Comparison of ENCODE assay signal across 16 cellular contexts in the genomic region with DNA sequence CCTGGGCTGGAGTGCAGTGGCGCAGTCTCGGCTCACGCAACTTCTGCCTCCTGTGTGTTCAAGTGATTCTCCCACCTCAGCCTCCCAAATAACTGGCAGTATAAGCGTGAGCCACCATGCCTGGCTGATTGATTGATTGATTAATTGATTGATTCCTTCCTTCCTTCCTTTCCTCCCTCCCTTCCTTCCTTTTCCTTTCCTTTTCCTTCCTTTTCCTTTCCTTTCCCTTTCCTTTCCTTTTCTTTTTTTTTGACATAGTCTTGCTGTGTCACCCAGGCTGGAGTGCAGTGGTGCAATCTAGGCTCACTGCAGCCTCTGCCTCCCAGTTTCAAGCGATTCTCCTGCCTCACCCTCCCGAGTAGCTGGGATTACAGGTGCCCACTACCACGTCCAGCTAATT. TPM values are rescaled to one million over a fixed set of nuclear protein-coding genes. Genes with fewer than 3 reads are reported as not detected.
DNase-seq lines count a peak whose midpoint lies in the region; ATAC-seq, FAIRE-seq and TF ChIP-seq lines count a peak whose summit lies in the region.
"Not testable (repeated sequence)": the region's sequence is repeated elsewhere in the genome, so short reads cannot be mapped to it uniquely, and the experiment has no call there.
"Had no signal": no experiment of that assay in that cellular context is flagged by ENCODE, and none has a peak within 500 bp of the region (broad histone marks: within the 10 kb centered on the region; RNA-seq: fewer than 3 reads in every experiment).

No MANE protein-coding gene starts in this region.

- not testable (repeated sequence) for H3K4me3 Mint-ChIP-seq in H9; T-helper 2 cell treated with Interferon-gamma antibody and Interleukin-4, amounts not matched to agents 5 μg/mL and 100 μg/mL, for 36 hours; type B pancreatic cell

- TF ChIP-seq EP300 in A549 (IDR thresholded peaks at IDR 0.05); K562 (IDR thresholded peaks at IDR 0.05; ENCODE audit: low read length): not testable (repeated sequence)

- not testable (repeated sequence) for H3K56ac ChIP-seq in H9 (ENCODE audit: insufficient read length, low read depth, low read length)

- POLR2A ChIA-PET in A549 (lab: Yijun Ruan, JAX); HEK293T (lab: Yijun Ruan, JAX); K562 (lab: Yijun Ruan, JAX); endothelial cell of umbilical vein (lab: Charles Lee): not testable (repeated sequence)

- TF ChIP-seq RAD21 in A549 (conservative IDR thresholded peaks at IDR 0.05 in 1 of 2, IDR thresholded peaks at IDR 0.05 in 1 of 2); K562 (CRISPR knock-in tag; conservative IDR thresholded peaks at IDR 0.05 in 1 of 2, IDR thresholded peaks at IDR 0.05 in 1 of 2): not testable (repeated sequence)

- not testable (repeated sequence) for H3K23me2 ChIP-seq in H9 (ENCODE audit: insufficient read length, low read depth, low read length, poor library complexity, severe bottlenecking)

- not testable (repeated sequence) for H3K27me3 ChIP-seq in H9 (ENCODE audit: insufficient read depth, low read length); K562 (ENCODE audit: control insufficient read depth in 2 of 2, insufficient read depth in 2 of 2, low read length in 2 of 2); endothelial cell of umbilical vein (ENCODE audit: control insufficient read depth in 2 of 2, insufficient read depth in 2 of 2, low read length in 2 of 2); right lobe of liver

- not testable (repeated sequence) for ATAC-seq in A549, K562, right lobe of liver

- not testable (repeated sequence) for H2BK120ac ChIP-seq in H9 (ENCODE audit: low read depth, low read length, poor library complexity, severe bottlenecking)

- H3K23ac ChIP-seq in H9 (ENCODE audit: insufficient read length, low read depth, low read length), result not testable (repeated sequence)

- not testable (repeated sequence) for H3K4ac ChIP-seq in H9 (ENCODE audit: low read depth, low read length)

- H3K9me3 Mint-ChIP-seq in H9; T-helper 2 cell treated with Interferon-gamma antibody and Interleukin-4, amounts not matched to agents 5 μg/mL and 100 μg/mL, for 36 hours; type B pancreatic cell: not testable (repeated sequence)

- not testable (repeated sequence) for H4K91ac ChIP-seq in H9 (ENCODE audit: insufficient read length, low read depth, low read length)

- dilution Hi-C loops in endothelial cell of umbilical vein (cut with MboI; ENCODE audit: extremely low pct_ligation_motif_present, low sequenced_read_pairs), result not testable (repeated sequence)

- H3K14ac ChIP-seq in H9 (ENCODE audit: insufficient read depth, low read length), result not testable (repeated sequence)

- H2BK5ac ChIP-seq in H9 (ENCODE audit: insufficient read length, low read length), result not testable (repeated sequence)

- H3K79me2 ChIP-seq in H9 (ENCODE audit: insufficient read depth, low read length); K562 (ENCODE audit: control insufficient read depth, insufficient read depth, low read length); endothelial cell of umbilical vein (ENCODE audit: control insufficient read depth, insufficient read depth, low read length): not testable (repeated sequence)

- not testable (repeated sequence) for H3T11ph ChIP-seq in H9 (ENCODE audit: low read length)

- H4K8ac ChIP-seq in H9 (replicated peaks; ENCODE audit: insufficient read length, low read depth, low read length), result not testable (repeated sequence)

- not testable (repeated sequence) for DNase-seq in A549 (ENCODE audit: low read depth in 1 of 2, low spot score in 1 of 2); H9; HEK293T (ENCODE audit: extremely low spot score); T-helper 2 cell treated with Interferon-gamma antibody and Interleukin-4, amounts not matched to agents 5 μg/mL and 100 μg/mL, for 36 hours (ENCODE audit: low spot score); K562 (ENCODE audit: extremely low read depth in 1 of 4, low spot score in 3 of 4); endothelial cell of umbilical vein (ENCODE audit: low read depth, low spot score); right lobe of liver; type B pancreatic cell (ENCODE audit: extremely low spot score, unreplicated experiment)

- H3K27me3 Mint-ChIP-seq in H9 (ENCODE audit: low read depth); T-helper 2 cell treated with Interferon-gamma antibody and Interleukin-4, amounts not matched to agents 5 μg/mL and 100 μg/mL, for 36 hours (ENCODE audit: low read depth); type B pancreatic cell: not testable (repeated sequence)

- not testable (repeated sequence) for TF ChIP-seq CTCF in A549 (IDR thresholded peaks at IDR 0.05); H9 (conservative IDR thresholded peaks at IDR 0.05); K562 (IDR thresholded peaks at IDR 0.05 in 2 of 3, conservative IDR thresholded peaks at IDR 0.05 in 1 of 3; ENCODE audit: insufficient read depth in 2 of 3, low read depth in 1 of 3, low read length in 3 of 3); endothelial cell of umbilical vein (IDR thresholded peaks at IDR 0.05; ENCODE audit: extremely low read depth in 1 of 2, insufficient read depth in 1 of 2, low read depth in 1 of 2, low read length in 2 of 2); right lobe of liver (IDR thresholded peaks at IDR 0.05); type B pancreatic cell (conservative IDR thresholded peaks at IDR 0.05)

- in situ Hi-C loops in K562 (cut with MboI), result not testable (repeated sequence)

- CTCF ChIA-PET in A549 (lab: Yijun Ruan, JAX); HEK293T (lab: Yijun Ruan, JAX); K562 (lab: Yijun Ruan, JAX; ENCODE audit: low intra/inter-chr PET ratio); endothelial cell of umbilical vein (lab: Charles Lee): not testable (repeated sequence)

- H2BK15ac ChIP-seq in H9 (ENCODE audit: low read depth, low read length), result not testable (repeated sequence)

- H3K4me1 ChIP-seq in A549, result peaks cover 59% of the 10 kb centered on the region
- H3K4me1 ChIP-seq in H9 (ENCODE audit: insufficient read depth, low read length); endothelial cell of umbilical vein (ENCODE audit: control insufficient read depth, extremely low read depth, insufficient read depth, low read length): not testable (repeated sequence)
- H3K4me1 ChIP-seq in K562 (replicated peaks in 1 of 2; ENCODE audit: control insufficient read depth in 2 of 2, insufficient read depth in 2 of 2, low read length in 2 of 2), result peaks cover 4 to 10% of the 10 kb centered on the region in 2 experiments; a peak in 4 of 5 replicates
- peaks cover 0 to 79% (median 20%) of the 10 kb centered on the region in 4 donors for H3K4me1 ChIP-seq in right lobe of liver

- H3K27ac Mint-ChIP-seq in H9, result peak overlapping the region in 2 of 3 experiments; percentile 33 to 64; a peak in 1 of 7 replicates
- peak overlapping the region; percentile 42 for H3K27ac Mint-ChIP-seq in T-helper 2 cell treated with Interferon-gamma antibody and Interleukin-4, amounts not matched to agents 5 μg/mL and 100 μg/mL, for 36 hours
- peak overlapping the region; percentile 50 for H3K27ac Mint-ChIP-seq in type B pancreatic cell

- H3K9ac ChIP-seq in H9 (ENCODE audit: extremely low read depth, insufficient read length, low read length); K562 (ENCODE audit: insufficient read depth in 1 of 2, low read depth in 2 of 2, low read length in 2 of 2); endothelial cell of umbilical vein (replicated peaks; ENCODE audit: extremely low read depth, insufficient read depth, low read length): not testable (repeated sequence)

- H3K9me1 ChIP-seq in K562 (ENCODE audit: control insufficient read depth, insufficient read depth, low read length); endothelial cell of umbilical vein (replicated peaks; ENCODE audit: control insufficient read depth, extremely low read depth, insufficient read depth, low read length): not testable (repeated sequence)

- not testable (repeated sequence) for BruUV-seq in K562 (replicated peaks; lab: Mats Ljungman, UMichigan); endothelial cell of umbilical vein (replicated peaks; lab: Mats Ljungman, UMichigan)

- WGBS in A549 (ENCODE audit: missing lambda C conversion rate), result 97% methylated on average over 7 of the region's 7 CpGs
- WGBS in H9 (ENCODE audit: extremely low coverage, insufficient read length, low lambda C conversion rate), result no CpG with 5 or more reads among the region's 7 CpGs
- WGBS in K562 (ENCODE audit: insufficient coverage, low coverage, missing lambda C conversion rate), result 87% methylated on average over 7 of the region's 7 CpGs
- 82% methylated on average over 7 of the region's 7 CpGs for WGBS in right lobe of liver (ENCODE audit: insufficient coverage, low coverage, low lambda C conversion rate, missing lambda C conversion rate)

- H2BK12ac ChIP-seq in H9 (ENCODE audit: insufficient read length, low read depth, low read length), result not testable (repeated sequence)

- not testable (repeated sequence) for H2AK5ac ChIP-seq in H9 (ENCODE audit: insufficient read length, low read length)

- not testable (repeated sequence) for H4K5ac ChIP-seq in H9 (ENCODE audit: insufficient read length, low read depth, low read length)

- peak overlapping the region; percentile 92 to 99 for H3K27ac ChIP-seq in A549
- H3K27ac ChIP-seq in H9 (ENCODE audit: insufficient read length, low read depth, low read length); K562 (ENCODE audit: extremely low read depth, low read depth, low read length); endothelial cell of umbilical vein (ENCODE audit: insufficient read depth, low read depth, low read length): not testable (repeated sequence)
- peak overlapping the region in 2 of 3 donors; percentile 93 to 96 for H3K27ac ChIP-seq in right lobe of liver

- not testable (repeated sequence) for TF ChIP-seq POLR2A in A549 (IDR thresholded peaks at IDR 0.05; ENCODE audit: low read length); K562 (conservative IDR thresholded peaks at IDR 0.05); endothelial cell of umbilical vein (IDR thresholded peaks at IDR 0.05; ENCODE audit: low read depth, low read length); right lobe of liver (IDR thresholded peaks at IDR 0.05)

- not testable (repeated sequence) for H4K20me1 ChIP-seq in H9 (ENCODE audit: control insufficient read depth, insufficient read depth, insufficient read length); K562 (replicated peaks; ENCODE audit: control insufficient read depth, insufficient read depth, low read length); endothelial cell of umbilical vein (replicated peaks; ENCODE audit: control insufficient read depth, extremely low read depth, insufficient read depth, low read length)

- peaks cover 10 to 27% (median 22%) of the 10 kb centered on the region in 3 experiments; a peak in 6 of 7 replicates for H3K36me3 Mint-ChIP-seq in H9 (ENCODE audit: insufficient read depth in 1 of 3, low read depth in 3 of 3)
- H3K36me3 Mint-ChIP-seq in T-helper 2 cell treated with Interferon-gamma antibody and Interleukin-4, amounts not matched to agents 5 μg/mL and 100 μg/mL, for 36 hours (ENCODE audit: low read depth), result peaks cover 13% of the 10 kb centered on the region
- peaks cover 16% of the 10 kb centered on the region for H3K36me3 Mint-ChIP-seq in type B pancreatic cell

- intact Hi-C loops in K562 (cut with micrococcal nuclease); endothelial cell of umbilical vein (cut with micrococcal nuclease); right lobe of liver (cut with DNase I): not testable (repeated sequence)

- not testable (repeated sequence) for H2AFZ ChIP-seq in H9 (ENCODE audit: low read length); K562 (ENCODE audit: low read depth, low read length); endothelial cell of umbilical vein (ENCODE audit: low read depth, low read length)

- H3K18ac ChIP-seq in H9 (ENCODE audit: insufficient read length, low read depth, low read length), result not testable (repeated sequence)

- H3K4me3 ChIP-seq in A549; K562; endothelial cell of umbilical vein (replicated peaks in 1 of 3; ENCODE audit: insufficient read depth in 1 of 3, low read depth in 1 of 3, low read length in 3 of 3); right lobe of liver: not testable (repeated sequence)

- H3K4me2 ChIP-seq in A549; H9 (ENCODE audit: insufficient read depth, insufficient read length, low read length); K562 (ENCODE audit: insufficient read depth, low read length); endothelial cell of umbilical vein (ENCODE audit: insufficient read depth, low read length): not testable (repeated sequence)

- H3K9me3 ChIP-seq in A549; H9 (ENCODE audit: control insufficient read depth, low read depth, low read length); K562 (replicated peaks; ENCODE audit: control insufficient read depth, insufficient read depth, low read depth, low read length); endothelial cell of umbilical vein (replicated peaks; ENCODE audit: control insufficient read depth, insufficient read depth, low read length); right lobe of liver: not testable (repeated sequence)

- H3K4me1 Mint-ChIP-seq in H9 (peaks cover 24 to 25% of the 10 kb centered on the region in 2 experiments), type B pancreatic cell (ENCODE audit: unreplicated experiment) (peaks cover 14% of the 10 kb centered on the region)
- not testable (repeated sequence) for H3K4me1 Mint-ChIP-seq in T-helper 2 cell treated with Interferon-gamma antibody and Interleukin-4, amounts not matched to agents 5 μg/mL and 100 μg/mL, for 36 hours (ENCODE audit: low read depth)

- not testable (repeated sequence) for H2BK20ac ChIP-seq in H9 (ENCODE audit: low read depth, low read length, poor library complexity, severe bottlenecking)

- FAIRE-seq in A549 (lab: Jason Lieb, UNC), result not testable (repeated sequence)
- FAIRE-seq in K562 (lab: Jason Lieb, UNC), result peak; percentile 37
- peak; percentile 28 for FAIRE-seq in endothelial cell of umbilical vein (lab: Jason Lieb, UNC)

- H3K36me3 ChIP-seq in K562 (ENCODE audit: control insufficient read depth, insufficient read depth, low read length), result peaks cover 58% of the 10 kb centered on the region
- not testable (repeated sequence) for H3K36me3 ChIP-seq in endothelial cell of umbilical vein (ENCODE audit: control insufficient read depth in 2 of 2, extremely low read depth in 1 of 2, insufficient read depth in 2 of 2, low read length in 2 of 2)
- H3K36me3 ChIP-seq in right lobe of liver, result peaks cover 0 to 42% (median 16%) of the 10 kb centered on the region in 4 donors

- not testable (repeated sequence) for H3K79me1 ChIP-seq in H9 (ENCODE audit: insufficient read depth, low read depth, low read length, poor library complexity, severe bottlenecking)

RNA-seq across cellular contexts. Expression of a gene that starts 29.9 kb away (rescaled TPM):
- polyA plus RNA-seq in A549 (2011; rRNA removed) (122 and 138 TPM in 2 replicates), A549 (2017; fragmentation: RNase III; extraction: RNeasy Plus Mini Kit Qiagen cat#74134 plus additional on column Dnase treatment) (101 to 117 TPM (median 115 TPM) in 3 replicates), K562 (2011; rRNA removed) (49.7 and 71.8 TPM in 2 replicates), K562 (2014; fragmentation: Illumina TruSeq; extraction: Trizol) (67.0 and 67.4 TPM in 2 replicates), K562 (2014; fragmentation: Nextera tagmentation; extraction: Ambion mirVana) (10 to 100 TPM; 75.8 to 83.4 TPM), K562 (2014; rRNA removed) (31.7 and 41.3 TPM in 2 replicates), endothelial cell of umbilical vein (42.4 and 49.1 TPM in 2 replicates)
- 39.3 and 49.5 TPM in 2 replicates for polyA plus RNA-seq in A549 (2012; cell fraction: cytosol; rRNA removed)
- 11.4 and 19.4 TPM in 2 replicates for polyA plus RNA-seq in A549 (2012; cell fraction: nucleus; rRNA removed)
- 128 and 145 TPM in 2 replicates for polyA minus RNA-seq in A549 (2011; rRNA and poly(A)+ RNA removed)
- total RNA-seq in H9 (2021) (87.0 and 97.7 TPM in 2 replicates), K562 (2014; rRNA removed) (61.6 and 77.7 TPM in 2 replicates), K562 (2014; rRNA removed; fragmentation: Illumina TruSeq; extraction: Trizol) (63.6 and 68.7 TPM in 2 replicates), K562 (2015; rRNA removed; fragmentation: Illumina TruSeq; extraction: Trizol) (67.6 and 69.3 TPM in 2 replicates), K562 (2021) (74.2 and 82.5 TPM in 2 replicates), endothelial cell of umbilical vein (84.4 and 96.2 TPM in 2 replicates), right lobe of liver (100 to 1,000 TPM; 137 to 270 (median 205) TPM), type B pancreatic cell (ENCODE audit: low replicate concordance) (89.6 and 114 TPM in 2 replicates)
- total RNA-seq in K562 (2011; cell fraction: chromatin; rRNA removed; ENCODE audit: low replicate concordance), result 21.4 and 25.8 TPM in 2 replicates
- 10.4 and 15.0 TPM in 2 replicates for total RNA-seq in K562 (2011; cell fraction: nucleolus; rRNA removed)
- 25.0 and 30.4 TPM in 2 replicates for total RNA-seq in K562 (2011; cell fraction: nucleoplasm; rRNA removed)
- 29.5 and 60.9 TPM in 2 replicates for polyA plus RNA-seq in K562 (2011; cell fraction: cytosol; rRNA removed)
- polyA plus RNA-seq in K562 (2011; cell fraction: nucleus; rRNA removed), result 9.7 and 16.8 TPM in 2 replicates
- 56.6 and 61.2 TPM in 2 replicates for polyA plus RNA-seq in K562 (2012)
- 75.5 and 113 TPM in 2 replicates for polyA minus RNA-seq in K562 (2011; rRNA and poly(A)+ RNA removed)
- polyA minus RNA-seq in K562 (2011; cell fraction: cytosol; rRNA and poly(A)+ RNA removed), result 62.4 and 104 TPM in 2 replicates
- 5.1 and 9.6 TPM in 2 replicates for polyA minus RNA-seq in K562 (2011; cell fraction: nucleus; rRNA and poly(A)+ RNA removed)
- 64.4 and 66.5 TPM in 2 replicates for polyA plus RNA-seq in endothelial cell of umbilical vein (2011; cell fraction: cytosol; rRNA removed)
- 19.9 and 23.1 TPM in 2 replicates for polyA plus RNA-seq in endothelial cell of umbilical vein (2011; cell fraction: nucleus; rRNA removed)
- polyA plus RNA-seq in endothelial cell of umbilical vein (2012), result 70.6 and 74.9 TPM in 2 replicates
- polyA minus RNA-seq in endothelial cell of umbilical vein, result 94.9 and 103 TPM in 2 replicates
- 113 TPM for polyA minus RNA-seq in endothelial cell of umbilical vein (2011; cell fraction: cytosol; rRNA and poly(A)+ RNA removed)
- 13.5 and 17.8 TPM in 2 replicates for polyA minus RNA-seq in endothelial cell of umbilical vein (2011; cell fraction: nucleus; rRNA and poly(A)+ RNA removed)

RNA-seq across cellular contexts. Expression of a gene that starts 30.4 kb away (rescaled TPM):
- polyA plus RNA-seq in A549 (2011; rRNA removed), result 0.36 and 0.39 TPM in 2 replicates
- polyA plus RNA-seq in A549 (2012; cell fraction: cytosol; rRNA removed), result 0.03 and 0.08 TPM in 2 replicates
- polyA plus RNA-seq in A549 (2012; cell fraction: nucleus; rRNA removed), result not detected in 2 replicates
- 0.14 to 0.34 TPM (median 0.26 TPM) in 3 replicates for polyA plus RNA-seq in A549 (2017; fragmentation: RNase III; extraction: RNeasy Plus Mini Kit Qiagen cat#74134 plus additional on column Dnase treatment)
- polyA minus RNA-seq in A549 (2011; rRNA and poly(A)+ RNA removed), result 0.19 and 0.25 TPM in 2 replicates
- not detected in 2 replicates for total RNA-seq in H9 (2021)
- not detected in 2 replicates for total RNA-seq in K562 (2011; cell fraction: chromatin; rRNA removed; ENCODE audit: low replicate concordance)
- total RNA-seq in K562 (2011; cell fraction: nucleolus; rRNA removed), result not detected in 2 replicates
- total RNA-seq in K562 (2011; cell fraction: nucleoplasm; rRNA removed), result not detected in 2 replicates
- total RNA-seq in K562 (2014; rRNA removed), result not detected in 2 replicates
- total RNA-seq in K562 (2014; rRNA removed; fragmentation: Illumina TruSeq; extraction: Trizol), result not detected in 2 replicates
- not detected in 2 replicates for total RNA-seq in K562 (2015; rRNA removed; fragmentation: Illumina TruSeq; extraction: Trizol)
- not detected in 2 replicates for total RNA-seq in K562 (2021)
- polyA plus RNA-seq in K562 (2011; rRNA removed), result 0.03 TPM in 1 of 2 replicates, not detected in the other
- polyA plus RNA-seq in K562 (2011; cell fraction: cytosol; rRNA removed), result not detected in 2 replicates
- not detected in 2 replicates for polyA plus RNA-seq in K562 (2011; cell fraction: nucleus; rRNA removed)
- not detected in 2 replicates for polyA plus RNA-seq in K562 (2012)
- not detected in 2 replicates for polyA plus RNA-seq in K562 (2014; fragmentation: Illumina TruSeq; extraction: Trizol)
- polyA plus RNA-seq in K562 (2014; fragmentation: Nextera tagmentation; extraction: Ambion mirVana), result not detected
- polyA plus RNA-seq in K562 (2014; rRNA removed), result not detected in 2 replicates
- polyA minus RNA-seq in K562 (2011; rRNA and poly(A)+ RNA removed), result not detected in 2 replicates
- not detected in 2 replicates for polyA minus RNA-seq in K562 (2011; cell fraction: cytosol; rRNA and poly(A)+ RNA removed)
- not detected in 2 replicates for polyA minus RNA-seq in K562 (2011; cell fraction: nucleus; rRNA and poly(A)+ RNA removed)
- not detected in 2 replicates for total RNA-seq in endothelial cell of umbilical vein
- polyA plus RNA-seq in endothelial cell of umbilical vein, result not detected in 2 replicates
- not detected in 2 replicates for polyA plus RNA-seq in endothelial cell of umbilical vein (2011; cell fraction: cytosol; rRNA removed)
- not detected in 2 replicates for polyA plus RNA-seq in endothelial cell of umbilical vein (2011; cell fraction: nucleus; rRNA removed)
- polyA plus RNA-seq in endothelial cell of umbilical vein (2012), result not detected in 2 replicates
- not detected in 2 replicates for polyA minus RNA-seq in endothelial cell of umbilical vein
- not detected for polyA minus RNA-seq in endothelial cell of umbilical vein (2011; cell fraction: cytosol; rRNA and poly(A)+ RNA removed)
- not detected in 2 replicates for polyA minus RNA-seq in endothelial cell of umbilical vein (2011; cell fraction: nucleus; rRNA and poly(A)+ RNA removed)
- total RNA-seq in right lobe of liver, result under 1 TPM in 1 of 6 experiments, not detected in 5; 0.22 TPM
- not detected in 2 replicates for total RNA-seq in type B pancreatic cell (ENCODE audit: low replicate concordance)
- total RNA-seq: A172; A673; CD4-positive, alpha-beta memory T cell; CD4-positive, CD25-positive, alpha-beta regulatory T cell; CD8-positive, alpha-beta memory T cell; Daoy; GM12878 had no signal
- polyA plus RNA-seq: AG04450; CD4-positive, alpha-beta memory T cell; CD4-positive, CD25-positive, alpha-beta regulatory T cell had no signal
